In genomic region chr13:51453308-51453958, GRCh38 we compare ENCODE assay signal across 8 cellular contexts. TPM values are rescaled to one million over a fixed set of nuclear protein-coding genes. Genes with fewer than 3 reads are reported as not detected.
DNase-seq lines count a peak whose midpoint lies in the region; ATAC-seq and TF ChIP-seq lines count a peak whose summit lies in the region.

No MANE protein-coding gene starts in this region.

- peak; percentile 88 for DNase-seq in COR-L47 (lab: John Stamatoyannopoulos, UW)
- DNase-seq in SHP77 treated with DMSO at 0.1 percent for 48 hours (lab: John Stamatoyannopoulos, UW) = peak; percentile 50
- peak; percentile 79 for DNase-seq in activated naive CD4-positive, alpha-beta T cell treated with anti-CD3 and anti-CD28 coated beads, Interleukin-2, amount 50 U/mL, for 16 hours
- DNase-seq in heart left ventricle = peak; percentile 86 to 92 (median 89)
- DNase-seq in putamen (ENCODE audit: low spot score) = peak; percentile 85

- TF ChIP-seq CTCF in heart left ventricle (IDR thresholded peaks at IDR 0.05) = peak in 1 of 12 donors; percentile 8

- WGBS in heart left ventricle, 4 donors = 0 to 1% (median 0%) methylated on average over 27 to 62 of the region's 62 CpGs
- WGBS in urinary bladder = under 1% methylated on average over 62 of the region's 62 CpGs

- H3K36me3 ChIP-seq in heart left ventricle = peaks cover 0 to 42% (median 23%) of the 10 kb centered on the region in 9 donors
- H3K36me3 ChIP-seq in urinary bladder (ENCODE audit: insufficient read depth) = no peaks in the 10 kb centered on the region

- peaks cover 0 to 43% (median 21%) of the 10 kb centered on the region in 12 donors for H3K4me1 ChIP-seq in heart left ventricle
- H3K4me1 ChIP-seq in urinary bladder (ENCODE audit: insufficient read depth) = no peaks in the 10 kb centered on the region

- no peaks in the 10 kb centered on the region for H3K27me3 ChIP-seq in heart left ventricle

- peak overlapping the region; percentile 27 to 94 (median 72) for H3K4me3 ChIP-seq in heart left ventricle
- H3K4me3 ChIP-seq in urinary bladder (ENCODE audit: low read depth, low read length) = peak overlapping the region; percentile 63

- ATAC-seq in GM19467 (IDR thresholded peaks at IDR 0.05; ENCODE audit: unreplicated experiment) (peak; percentile 36), HG03575 (IDR thresholded peaks at IDR 0.05; ENCODE audit: extremely low read depth, insufficient number of reproducible peaks, low FRiP score, unreplicated experiment) (peak; percentile 24), heart left ventricle (peak in 2 of 4 donors; percentile 67)

- intact Hi-C loops in heart left ventricle (cut with DNase I) = loop anchor here (1.0 to 10.0 kb wide), 11 partner anchors 129 to 351 kb away; partner anchors contain the start of genes DHRS12 (in 8 of the 10) and WDFY2 (in 8 of the 10)

- peak overlapping the region; percentile 91 to 99 (median 98) for H3K27ac ChIP-seq in heart left ventricle
- H3K27ac ChIP-seq in urinary bladder (ENCODE audit: low read depth) = peak overlapping the region; percentile 98

- peak; percentile 43 to 67 for TF ChIP-seq POLR2A in heart left ventricle (IDR thresholded peaks at IDR 0.05)

- peaks cover 0 to 12% (median 3%) of the 10 kb centered on the region in 12 donors for H3K9me3 ChIP-seq in heart left ventricle

RNA-seq across cellular contexts. Expression of gene INTS6, which starts 0.6 kb away (rescaled TPM):
- total RNA-seq in heart left ventricle = 10 to 100 TPM; 18.4 to 30.2 (median 24.4) TPM
- polyA plus RNA-seq in heart left ventricle = 10 to 100 TPM in 1 of 2 donors, 1 to 10 TPM in 1; 7.7 to 12.0 TPM
- 74.8 TPM for total RNA-seq in urinary bladder
- polyA plus RNA-seq in urinary bladder = 14.0 TPM
